Comparison of ENCODE assay signal across 8 cellular contexts in the genomic region with DNA sequence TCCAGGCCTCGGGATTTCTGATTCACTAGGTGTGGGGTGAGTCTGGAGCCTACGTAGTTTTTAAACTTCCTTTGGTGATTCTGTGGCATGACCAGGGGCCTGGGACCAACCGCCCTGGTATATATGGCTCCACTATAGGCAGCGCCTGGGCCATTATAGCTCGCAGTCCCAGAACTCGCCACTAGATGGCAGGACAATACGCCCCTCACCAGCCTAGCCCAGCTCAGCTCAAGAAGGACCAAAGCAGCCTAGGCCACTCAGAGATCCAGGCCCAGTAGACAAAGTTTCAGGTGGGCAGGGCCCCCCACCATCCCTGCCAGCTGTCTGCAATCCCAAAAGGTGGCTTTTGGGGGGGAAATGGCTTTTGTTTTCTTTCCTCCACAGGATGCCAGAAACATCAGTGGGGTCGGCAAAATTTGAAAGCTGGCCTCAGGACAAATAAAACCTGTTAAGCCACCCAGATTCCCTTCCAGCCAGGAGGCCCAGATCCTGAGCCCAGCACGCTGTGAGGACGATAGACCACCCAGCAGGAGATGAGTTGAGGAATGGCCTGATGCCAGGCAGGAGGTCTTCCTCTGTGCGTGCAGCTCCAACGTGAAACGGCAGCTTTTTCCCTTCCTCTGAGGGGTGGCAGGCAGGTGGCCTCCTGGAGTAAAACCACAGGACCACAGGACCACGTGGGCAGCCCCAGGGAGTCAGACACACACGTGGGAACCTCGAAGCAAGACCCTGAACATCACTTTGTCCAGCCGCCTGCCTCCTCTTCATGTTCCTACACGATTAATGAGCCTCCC. TPM values are rescaled to one million over a fixed set of nuclear protein-coding genes. Genes with fewer than 3 reads are reported as not detected.
DNase-seq lines count a peak whose midpoint lies in the region; ATAC-seq and TF ChIP-seq lines count a peak whose summit lies in the region.

No MANE protein-coding gene starts in this region.

- H3K27ac ChIP-seq in SJSA1: no peak overlapping the region
- no peak overlapping the region for H3K27ac ChIP-seq in upper lobe of left lung

- DNase-seq in SIG-M5 treated with dmso at 0.1 percent for 504 hours (lab: John Stamatoyannopoulos, UW; ENCODE audit: unreplicated experiment) (peak; percentile 15), SIG-M5 (lab: John Stamatoyannopoulos, UW) (no peak), Kasumi-1 (lab: John Stamatoyannopoulos, UW) (peak; percentile 33 to 55), SJSA1 (ENCODE audit: low read depth in 1 of 2, low spot score in 2 of 2) (peak; percentile 66 to 76), foreskin melanocyte (peak; percentile 49), pons (ENCODE audit: low spot score) (peak; percentile 37), upper lobe of left lung (peak in 1 of 2 donors; percentile 76)
- DNase-seq in activated effector memory CD4-positive, alpha-beta T cell treated with anti-CD3 and anti-CD28 coated beads, Interleukin-2, amount 50 U/mL, for 16 hours: peak; percentile 89

- H3K9me3 ChIP-seq in SJSA1 (replicated peaks) (peaks cover 7% of the 10 kb centered on the region; the same call in 1 of the 2 replicates), upper lobe of left lung (no peaks in the 10 kb centered on the region)

- H3K27me3 ChIP-seq in SJSA1 (replicated peaks) (no peaks in the 10 kb centered on the region), upper lobe of left lung (no peaks in the 10 kb centered on the region)

- 37 to 68% methylated on average over 8 to 18 of the region's 18 CpGs for WGBS in upper lobe of left lung, 2 donors

- peak; percentile 87 to 94 (median 88) for TF ChIP-seq CTCF in upper lobe of left lung (IDR thresholded peaks at IDR 0.05)

- peak; percentile 89 to 94 for ATAC-seq in upper lobe of left lung (ENCODE audit: low FRiP score in 2 of 2)

- TF ChIP-seq POLR2A in upper lobe of left lung (IDR thresholded peaks at IDR 0.05): no peak

- H3K36me3 ChIP-seq in SJSA1: no peaks in the 10 kb centered on the region
- H3K36me3 ChIP-seq in upper lobe of left lung: no peaks in the 10 kb centered on the region

- H3K4me3 ChIP-seq in SJSA1 (no peak overlapping the region), upper lobe of left lung (no peak overlapping the region)

- no peak for TF ChIP-seq EP300 in upper lobe of left lung (IDR thresholded peaks at IDR 0.05)

- H3K4me1 ChIP-seq in SJSA1 (replicated peaks): peaks cover 6% of the 10 kb centered on the region; the same call in 1 of the 2 replicates
- no peaks in the 10 kb centered on the region for H3K4me1 ChIP-seq in upper lobe of left lung

RNA-seq across cellular contexts. Expression of a gene that starts 24.8 kb away (rescaled TPM):
- 12.0 and 19.2 TPM in 2 replicates for total RNA-seq in SJSA1 (2014; rRNA removed; shearing (Covaris generic))
- total RNA-seq in upper lobe of left lung: 10 to 100 TPM in 4 of 6 donors, 1 to 10 TPM in 2; 6.3 to 22.4 (median 14.6) TPM
